In genomic region chr20:51416532-51417244, GRCh38 we compare ENCODE assay signal across 14 cellular contexts.
DNase-seq lines count a peak whose midpoint lies in the region; ATAC-seq, FAIRE-seq and TF ChIP-seq lines count a peak whose summit lies in the region.
"Had no signal": no experiment of that assay in that cellular context is flagged by ENCODE, and none has a peak within 500 bp of the region (broad histone marks: within the 10 kb centered on the region; RNA-seq: fewer than 3 reads in every experiment).

No MANE protein-coding gene starts in this region.

- H3K14ac ChIP-seq in H9 (ENCODE audit: insufficient read depth, low read length) = no peak overlapping the region

- no peak for TF ChIP-seq RAD21 in GM12878 (IDR thresholded peaks at IDR 0.05; ENCODE audit: insufficient read depth, low read depth, low read length)

- TF ChIP-seq POLR2A in GM12878 (IDR thresholded peaks at IDR 0.05; ENCODE audit: low read depth, low read length) = no peak

- H3K4me1 ChIP-seq in OCI-LY1 (ENCODE audit: insufficient read depth, low read length, severe bottlenecking) (peaks cover 39% of the 10 kb centered on the region), GM12878 (ENCODE audit: control insufficient read depth, insufficient read depth, low read length) (peaks cover 41% of the 10 kb centered on the region), small intestine (ENCODE audit: control insufficient read depth in 2 of 2, insufficient read depth in 1 of 2, low read depth in 1 of 2, low read length in 1 of 2) (no peaks in the 10 kb centered on the region), colonic mucosa (no peaks in the 10 kb centered on the region), H9 (ENCODE audit: insufficient read depth, low read length) (no peaks in the 10 kb centered on the region)

- 96% methylated on average over 6 of the region's 6 CpGs for WGBS in GM12878 (ENCODE audit: insufficient coverage, insufficient replicate concordance, low lambda C conversion rate, missing lambda C conversion rate)
- 69 to 92% (median 71%) methylated on average over 6 of the region's 6 CpGs for WGBS in small intestine, 3 donors
- WGBS in H9 (ENCODE audit: extremely low coverage, insufficient read length, low lambda C conversion rate) = no CpG with 5 or more reads among the region's 6 CpGs

- TF ChIP-seq CTCF in OCI-LY1 (IDR thresholded peaks at IDR 0.05; ENCODE audit: low read length) (no peak), GM12878 (IDR thresholded peaks at IDR 0.05 in 2 of 3, conservative IDR thresholded peaks at IDR 0.05 in 1 of 3; ENCODE audit: control insufficient read depth in 2 of 3, extremely low read depth in 1 of 3, insufficient read depth in 1 of 3, low read depth in 3 of 3, low read length in 3 of 3) (no peak), colonic mucosa (IDR thresholded peaks at IDR 0.05) (no peak), H9 (conservative IDR thresholded peaks at IDR 0.05) (no peak)

- FAIRE-seq in GM12878 (lab: Jason Lieb, UNC) = no peak
- no peak for FAIRE-seq in small intestine (lab: Jason Lieb, UNC)
- FAIRE-seq: D721Med had no signal

- no peak overlapping the region for H3K18ac ChIP-seq in H9 (ENCODE audit: insufficient read length, low read depth, low read length)

- no peak overlapping the region for H3T11ph ChIP-seq in H9 (ENCODE audit: low read length)

- H3K27me3 Mint-ChIP-seq in activated naive CD4-positive, alpha-beta T cell treated with anti-CD3 and anti-CD28 coated beads, Interleukin-2, amount 10 ng/mL, durations not matched to agents 7 days and 5 days = no peaks in the 10 kb centered on the region
- no peaks in the 10 kb centered on the region for H3K27me3 Mint-ChIP-seq in activated naive CD4-positive, alpha-beta T cell treated with anti-CD3 and anti-CD28 coated beads for 36 hours (ENCODE audit: low read depth)
- H3K27me3 Mint-ChIP-seq in H9 (ENCODE audit: low read depth) = peaks cover 4% of the 10 kb centered on the region

- H4K91ac ChIP-seq in H9 (ENCODE audit: insufficient read length, low read depth, low read length) = no peak overlapping the region

- H3K4me3 Mint-ChIP-seq in activated naive CD4-positive, alpha-beta T cell treated with anti-CD3 and anti-CD28 coated beads, Interleukin-2, amount 10 ng/mL, durations not matched to agents 7 days and 5 days = no peak overlapping the region
- no peak overlapping the region for H3K4me3 Mint-ChIP-seq in activated naive CD4-positive, alpha-beta T cell treated with anti-CD3 and anti-CD28 coated beads for 36 hours
- H3K4me3 Mint-ChIP-seq in H9 = no peak overlapping the region

- intact Hi-C loops in activated naive CD4-positive, alpha-beta T cell treated with anti-CD3 and anti-CD28 coated beads for 36 hours (cut with micrococcal nuclease) = no loop called here
- intact Hi-C loops in GM12878 (cut with micrococcal nuclease; ENCODE audit: unreplicated experiment) = no loop called here
- intact Hi-C loops in colonic mucosa (cut with DNase I) = no loop called here

- in situ Hi-C loops in GM12878 (cut with MboI) = loop anchor here (25.0 kb wide), 1 partner anchor 746 kb away; no protein-coding TSS in a partner anchor

- H3K4ac ChIP-seq in H9 (ENCODE audit: low read depth, low read length) = no peak overlapping the region

- H2BK20ac ChIP-seq in H9 (ENCODE audit: low read depth, low read length, poor library complexity, severe bottlenecking) = no peak overlapping the region

- no peak overlapping the region for H2BK5ac ChIP-seq in H9 (ENCODE audit: insufficient read length, low read length)

- no peaks in the 10 kb centered on the region for H3K9me3 Mint-ChIP-seq in activated naive CD4-positive, alpha-beta T cell treated with anti-CD3 and anti-CD28 coated beads, Interleukin-2, amount 10 ng/mL, durations not matched to agents 7 days and 5 days
- H3K9me3 Mint-ChIP-seq in activated naive CD4-positive, alpha-beta T cell treated with anti-CD3 and anti-CD28 coated beads for 36 hours = no peaks in the 10 kb centered on the region
- no peaks in the 10 kb centered on the region for H3K9me3 Mint-ChIP-seq in H9
- H3K9me3 Mint-ChIP-seq: nephron progenitor cell had no signal

- H3K27me3 ChIP-seq in OCI-LY1 (ENCODE audit: insufficient read depth, low read length) (no peaks in the 10 kb centered on the region), GM12878 (replicated peaks in 1 of 2; ENCODE audit: control insufficient read depth in 2 of 2, insufficient read depth in 2 of 2, low read length in 1 of 2) (no peaks in the 10 kb centered on the region), small intestine (ENCODE audit: control insufficient read depth in 2 of 2, insufficient read depth in 2 of 2, low read length in 2 of 2) (no peaks in the 10 kb centered on the region), colonic mucosa (no peaks in the 10 kb centered on the region), H9 (ENCODE audit: insufficient read depth, low read length) (no peaks in the 10 kb centered on the region)
- H3K27me3 ChIP-seq: upper lobe of right lung had no signal

- no peak overlapping the region for H2AFZ ChIP-seq in OCI-LY1 (ENCODE audit: low read length)
- no peak overlapping the region for H2AFZ ChIP-seq in GM12878 (ENCODE audit: control insufficient read depth, low read depth, low read length)
- no peak overlapping the region for H2AFZ ChIP-seq in H9 (ENCODE audit: low read length)

- DNase-seq in activated naive CD4-positive, alpha-beta T cell treated with anti-CD3 and anti-CD28 coated beads, Interleukin-2, amount 10 ng/mL, durations not matched to agents 7 days and 5 days = no peak
- no peak for DNase-seq in activated naive CD4-positive, alpha-beta T cell treated with anti-CD3 and anti-CD28 coated beads for 36 hours
- DNase-seq in GM12878 (ENCODE audit: low read depth, low spot score) (no peak), small intestine (no peak), colonic mucosa (no peak), H9 (no peak)
- no peak for DNase-seq in stimulated activated CD4-positive, alpha-beta T cell treated with anti-CD3 and anti-CD28 coated beads, Interleukin-2, amount 100 ng/mL, for 48 hours
- DNase-seq: activated CD4-positive, alpha-beta T cell treated with anti-CD3 and anti-CD28 coated beads for 4 hours; NCI-H2171; nephron progenitor cell; stimulated activated CD8-positive, alpha-beta memory T cell treated with anti-CD3 and anti-CD28 coated beads, Interleukin-4, amount 100 ng/mL, for 48 hours; upper lobe of right lung had no signal

- no peak overlapping the region for H4K8ac ChIP-seq in H9 (replicated peaks; ENCODE audit: insufficient read length, low read depth, low read length)

- H3K23ac ChIP-seq in H9 (ENCODE audit: insufficient read length, low read depth, low read length) = no peak overlapping the region

- H3K9me3 ChIP-seq in OCI-LY1 (ENCODE audit: low read length) (no peaks in the 10 kb centered on the region), GM12878 (replicated peaks; ENCODE audit: control insufficient read depth, insufficient read depth, low read length) (no peaks in the 10 kb centered on the region; the same call in 2 of the 3 replicates), small intestine (ENCODE audit: control insufficient read depth, low read depth) (no peaks in the 10 kb centered on the region), colonic mucosa (no peaks in the 10 kb centered on the region), H9 (ENCODE audit: control insufficient read depth, low read depth, low read length) (no peaks in the 10 kb centered on the region)
- H3K9me3 ChIP-seq: upper lobe of right lung had no signal

- no peak overlapping the region for H3K56ac ChIP-seq in H9 (ENCODE audit: insufficient read length, low read depth, low read length)

- no peaks in the 10 kb centered on the region for H3K23me2 ChIP-seq in H9 (ENCODE audit: insufficient read length, low read depth, low read length, poor library complexity, severe bottlenecking)

- RAD21 ChIA-PET in GM12878 (lab: Charles Lee; ENCODE audit: unreplicated experiment) = interaction anchor here (1.1 to 2.3 kb wide), 2 partner anchors 13 to 31 kb away, joined by 4 to 11 read pairs; no protein-coding TSS in a partner anchor

- H3K4me2 ChIP-seq in OCI-LY1 (ENCODE audit: low read length) = no peak overlapping the region
- peak overlapping the region; percentile 32; the same call in 1 of the 2 replicates for H3K4me2 ChIP-seq in GM12878 (ENCODE audit: control insufficient read depth, insufficient read depth)
- no peak overlapping the region for H3K4me2 ChIP-seq in H9 (ENCODE audit: insufficient read depth, insufficient read length, low read length)

- POLR2A ChIA-PET in GM12878 (lab: Charles Lee) = no interaction called here

- BruUV-seq in GM12878 (replicated peaks; lab: Mats Ljungman, UMichigan) = no TSS peak

- no peak overlapping the region for H2BK12ac ChIP-seq in H9 (ENCODE audit: insufficient read length, low read depth, low read length)

- H3K9me2 ChIP-seq in OCI-LY1 (ENCODE audit: low read depth, low read length) = no peaks in the 10 kb centered on the region

- no peaks in the 10 kb centered on the region for H3F3A ChIP-seq in OCI-LY1 (ENCODE audit: insufficient read depth, low read length)

- no peak overlapping the region for H2BK15ac ChIP-seq in H9 (ENCODE audit: low read depth, low read length)

- SMC1A ChIA-PET in GM12878 (lab: Charles Lee; ENCODE audit: uncharacterized antibody, unreplicated experiment) = interaction anchor here (1.0 to 6.1 kb wide), 6 partner anchors 13 to 178 kb away, joined by 3 to 32 read pairs (median 4); no protein-coding TSS in a partner anchor

- no peak for ATAC-seq in GM12878
- ATAC-seq: upper lobe of right lung had no signal

- CTCF ChIA-PET in activated naive CD4-positive, alpha-beta T cell treated with anti-CD3 and anti-CD28 coated beads, Interleukin-2, amount 10 ng/mL, durations not matched to agents 7 days and 5 days (lab: Charles Lee) = interaction anchor here (1.1 to 1.9 kb wide), 3 partner anchors 10 to 31 kb away, joined by 3 to 10 read pairs (median 4); no protein-coding TSS in a partner anchor
- CTCF ChIA-PET in activated naive CD4-positive, alpha-beta T cell treated with anti-CD3 and anti-CD28 coated beads for 36 hours (lab: Charles Lee) = interaction anchor here (0.6 kb wide), 1 partner anchor 15 kb away, joined by 3 read pairs; no protein-coding TSS in a partner anchor
- CTCF ChIA-PET in GM12878 (lab: Yijun Ruan, JAX) = interaction anchor here (1.0 to 2.2 kb wide), 4 partner anchors 11 to 46 kb away, joined by 3 to 17 read pairs (median 6); no protein-coding TSS in a partner anchor

- peaks cover 59% of the 10 kb centered on the region for H3K36me3 Mint-ChIP-seq in activated naive CD4-positive, alpha-beta T cell treated with anti-CD3 and anti-CD28 coated beads, Interleukin-2, amount 10 ng/mL, durations not matched to agents 7 days and 5 days
- peaks cover 31% of the 10 kb centered on the region for H3K36me3 Mint-ChIP-seq in activated naive CD4-positive, alpha-beta T cell treated with anti-CD3 and anti-CD28 coated beads for 36 hours (ENCODE audit: low read depth)
- no peaks in the 10 kb centered on the region for H3K36me3 Mint-ChIP-seq in H9 (ENCODE audit: insufficient read depth in 1 of 3, low read depth in 3 of 3)

- H3K36me3 ChIP-seq in OCI-LY1 (ENCODE audit: insufficient read depth, low read length) (peaks cover 42% of the 10 kb centered on the region), GM12878 (ENCODE audit: control insufficient read depth in 2 of 2, insufficient read depth in 2 of 2, low read length in 1 of 2) (peaks cover 3 to 8% of the 10 kb centered on the region in 2 experiments), small intestine (ENCODE audit: control insufficient read depth in 2 of 2, insufficient read depth in 2 of 2, low read length in 2 of 2) (peaks cover 5 to 7% of the 10 kb centered on the region in 2 donors), colonic mucosa (no peaks in the 10 kb centered on the region)
- H3K36me3 ChIP-seq: upper lobe of right lung had no signal

- H3K79me2 ChIP-seq in OCI-LY1 (ENCODE audit: insufficient read depth, low read length) (no peaks in the 10 kb centered on the region), GM12878 (ENCODE audit: control insufficient read depth, insufficient read depth, low read length) (no peaks in the 10 kb centered on the region; the same call in 1 of the 2 replicates), H9 (ENCODE audit: insufficient read depth, low read length) (no peaks in the 10 kb centered on the region)

- H2AK5ac ChIP-seq in H9 (ENCODE audit: insufficient read length, low read length) = no peak overlapping the region

- no peak overlapping the region for H2BK120ac ChIP-seq in H9 (ENCODE audit: low read depth, low read length, poor library complexity, severe bottlenecking)

- H3K9ac ChIP-seq in OCI-LY1 (ENCODE audit: low read length) (no peak overlapping the region), GM12878 (ENCODE audit: control insufficient read depth, insufficient read depth, low read length) (no peak overlapping the region), colonic mucosa (ENCODE audit: low read depth in 2 of 2, low read length in 2 of 2) (no peak overlapping the region), H9 (ENCODE audit: extremely low read depth, insufficient read length, low read length) (no peak overlapping the region)

- H3K27ac ChIP-seq in OCI-LY1 (ENCODE audit: low read depth, low read length, poor library complexity, severe bottlenecking) = peak overlapping the region; percentile 4
- no peak overlapping the region for H3K27ac ChIP-seq in GM12878 (ENCODE audit: control insufficient read depth, insufficient read depth)
- peak overlapping the region; percentile 43 to 57 for H3K27ac ChIP-seq in small intestine (ENCODE audit: low read depth in 1 of 2, low read length in 1 of 2)
- H3K27ac ChIP-seq in colonic mucosa = no peak overlapping the region
- H3K27ac ChIP-seq in H9 (ENCODE audit: insufficient read length, low read depth, low read length) = no peak overlapping the region
- H3K27ac ChIP-seq: upper lobe of right lung had no signal

- TF ChIP-seq EP300 in GM12878 (IDR thresholded peaks at IDR 0.05; ENCODE audit: borderline replicate concordance in 1 of 2, control insufficient read depth in 1 of 2, low read depth in 2 of 2, low read length in 2 of 2) = no peak

- H3K4me3 ChIP-seq in OCI-LY1 (ENCODE audit: low read depth, low read length, poor library complexity, severe bottlenecking) (no peak overlapping the region), GM12878 (no peak overlapping the region), small intestine (ENCODE audit: low read depth in 1 of 2, low read length in 2 of 2) (no peak overlapping the region), colonic mucosa (no peak overlapping the region)
- H3K4me3 ChIP-seq: upper lobe of right lung had no signal

- H4K5ac ChIP-seq in H9 (ENCODE audit: insufficient read length, low read depth, low read length) = no peak overlapping the region

- H3K79me1 ChIP-seq in H9 (ENCODE audit: insufficient read depth, low read depth, low read length, poor library complexity, severe bottlenecking) = no peaks in the 10 kb centered on the region

- H3K27ac Mint-ChIP-seq in activated naive CD4-positive, alpha-beta T cell treated with anti-CD3 and anti-CD28 coated beads, Interleukin-2, amount 10 ng/mL, durations not matched to agents 7 days and 5 days = peak overlapping the region; percentile 85
- H3K27ac Mint-ChIP-seq in activated naive CD4-positive, alpha-beta T cell treated with anti-CD3 and anti-CD28 coated beads for 36 hours = no peak overlapping the region
- no peak overlapping the region for H3K27ac Mint-ChIP-seq in H9
- H3K27ac Mint-ChIP-seq: nephron progenitor cell had no signal

- peaks cover 66% of the 10 kb centered on the region for H3K4me1 Mint-ChIP-seq in activated naive CD4-positive, alpha-beta T cell treated with anti-CD3 and anti-CD28 coated beads, Interleukin-2, amount 10 ng/mL, durations not matched to agents 7 days and 5 days
- peaks cover 34% of the 10 kb centered on the region for H3K4me1 Mint-ChIP-seq in activated naive CD4-positive, alpha-beta T cell treated with anti-CD3 and anti-CD28 coated beads for 36 hours (ENCODE audit: low read depth)
- H3K4me1 Mint-ChIP-seq in H9 = peaks cover 20 to 23% of the 10 kb centered on the region in 2 experiments

- H4K20me1 ChIP-seq in OCI-LY1 (ENCODE audit: insufficient read depth, low read length) (no peaks in the 10 kb centered on the region), GM12878 (ENCODE audit: control insufficient read depth, insufficient read depth) (no peaks in the 10 kb centered on the region; the same call in 1 of the 2 replicates), H9 (ENCODE audit: control insufficient read depth, insufficient read depth, insufficient read length) (no peaks in the 10 kb centered on the region)

Comparison
In these comparisons a context has a peak if more than half of its experiments do, and no peak if none do; other contexts are left out.
1. H3K27ac ChIP-seq: peak in OCI-LY1 (single experiment) and small intestine (2 of 2); none in GM12878 (single experiment), colonic mucosa (single experiment) and H9 (single experiment).